25 cellular contexts compared by ENCODE assay signal in genomic region chr4:153402366-153402765, GRCh38. TPM values are rescaled to one million over a fixed set of nuclear protein-coding genes. Genes with fewer than 3 reads are reported as not detected.
A peak's percentile ranks its signal among the peaks of the same experiment; 100 is the strongest.
DNase-seq lines count a peak whose midpoint lies in the region; ATAC-seq and TF ChIP-seq lines count a peak whose summit lies in the region.
"Had no signal": no experiment of that assay in that cellular context is flagged by ENCODE, and none has a peak within 500 bp of the region (broad histone marks: within the 10 kb centered on the region; RNA-seq: fewer than 3 reads in every experiment).

No MANE protein-coding gene starts in this region.

- H3K79me2 ChIP-seq in smooth muscle cell (ENCODE audit: low read depth) = no peaks in the 10 kb centered on the region

- TF ChIP-seq CTCF in astrocyte of the cerebellum (IDR thresholded peaks at IDR 0.05; ENCODE audit: low read depth, low read length, missing control alignments) (no peak), fibroblast of villous mesenchyme (IDR thresholded peaks at IDR 0.05; ENCODE audit: insufficient read depth, low read depth, low read length) (no peak), smooth muscle cell (IDR thresholded peaks at IDR 0.05; ENCODE audit: borderline replicate concordance, insufficient read depth, poor library complexity, severe bottlenecking) (no peak), coronary artery (IDR thresholded peaks at IDR 0.05) (no peak)

- peak overlapping the region; percentile 26 for H3K4me2 ChIP-seq in smooth muscle cell
- H3K4me2 ChIP-seq: BLaER1, KMS-11, PC-9, SK-N-SH had no signal

- no peaks in the 10 kb centered on the region for H3K9me3 ChIP-seq in smooth muscle cell (replicated peaks; ENCODE audit: low read depth)
- H3K9me3 ChIP-seq: HAP-1, SK-N-SH had no signal

- H3F3A ChIP-seq in smooth muscle cell (ENCODE audit: low read depth) = no peaks in the 10 kb centered on the region

- no peak overlapping the region for H2AFZ ChIP-seq in smooth muscle cell (ENCODE audit: low read depth)
- H2AFZ ChIP-seq: PC-9 had no signal

- ATAC-seq in HG03095 (IDR thresholded peaks at IDR 0.05; ENCODE audit: unreplicated experiment) = no peak
- ATAC-seq: GM12878 had no signal

- peak; percentile 62 for DNase-seq in NCI-H1048 (lab: John Stamatoyannopoulos, UW)
- DNase-seq in astrocyte of the cerebellum (ENCODE audit: low read depth) = peak; percentile 23
- DNase-seq in fibroblast of villous mesenchyme (ENCODE audit: low read depth) = peak; percentile 33
- DNase-seq in smooth muscle cell (lab: John Stamatoyannopoulos, UW; ENCODE audit: unreplicated experiment) = no peak
- DNase-seq in activated naive CD4-positive, alpha-beta T cell (lab: John Stamatoyannopoulos, UW) = no peak
- no peak for DNase-seq in SK-N-DZ (ENCODE audit: low spot score)
- no peak for DNase-seq in coronary artery (ENCODE audit: low spot score)
- DNase-seq: CD4-positive, alpha-beta T cell; COR-L47; DMS79; IMR-90; NCI-H1417 treated with DMSO at 0.1 percent for 48 hours; NCI-H187 treated with DMSO at 0.1 percent for 48 hours; NCI-H2107; NCI-H446 treated with DMSO at 0.1 percent for 48 hours; NCI-H748 treated with DMSO at 0.1 percent for 48 hours; PC-9; RPMI8226; SHP77; SK-N-SH had no signal

- peak overlapping the region; percentile 86 for H3K27ac ChIP-seq in smooth muscle cell (ENCODE audit: low read depth)
- no peak overlapping the region for H3K27ac ChIP-seq in coronary artery
- H3K27ac ChIP-seq: BLaER1, KMS-11, PC-9 had no signal

- H4K20me1 ChIP-seq in smooth muscle cell (ENCODE audit: low read depth) = no peaks in the 10 kb centered on the region
- H4K20me1 ChIP-seq: BLaER1 had no signal

- no peaks in the 10 kb centered on the region for H3K4me1 ChIP-seq in smooth muscle cell (ENCODE audit: low read depth)
- H3K4me1 ChIP-seq: BLaER1, HAP-1 had no signal

- no peaks in the 10 kb centered on the region for H3K36me3 ChIP-seq in smooth muscle cell (ENCODE audit: low read depth)

- 33% methylated on average over 2 of the region's 2 CpGs for WGBS in smooth muscle cell (ENCODE audit: low lambda C conversion rate)

- no peak overlapping the region for H3K9ac ChIP-seq in smooth muscle cell (ENCODE audit: low read depth)
- H3K9ac ChIP-seq: BLaER1, KMS-11, SK-N-SH had no signal

- in situ Hi-C loops in astrocyte of the cerebellum (cut with HindIII; ENCODE audit: low sequenced_read_pairs) = no loop called here

- H3K4me3 ChIP-seq in astrocyte of the cerebellum (ENCODE audit: low read depth, low read length) (no peak overlapping the region), fibroblast of villous mesenchyme (ENCODE audit: low read depth, low read length) (no peak overlapping the region), smooth muscle cell (no peak overlapping the region), coronary artery (no peak overlapping the region)
- H3K4me3 ChIP-seq: BLaER1, GM12878, HAP-1, PC-9 had no signal

- H3K27me3 ChIP-seq in smooth muscle cell (ENCODE audit: low read depth) = no peaks in the 10 kb centered on the region
- H3K27me3 ChIP-seq: BLaER1 had no signal

RNA-seq across cellular contexts. Expression of gene MND1, which starts 57.9 kb away (rescaled TPM):
- total RNA-seq in fibroblast of villous mesenchyme = 2.6 and 4.3 TPM in 2 replicates
- 3.0 and 3.1 TPM in 2 replicates for total RNA-seq in smooth muscle cell
- polyA plus RNA-seq in smooth muscle cell = 1.7 and 3.5 TPM in 2 replicates
- polyA plus RNA-seq in SK-N-DZ (2014; cell fraction: cytosol; rRNA removed) = 35.5 and 36.3 TPM in 2 replicates
- polyA plus RNA-seq in SK-N-DZ (2014; cell fraction: nucleus; rRNA removed) = 19.1 and 24.2 TPM in 2 replicates

Comparison
In these comparisons a context has a peak if more than half of its experiments do, and no peak if none do; other contexts are left out.
1. DNase-seq: peak in NCI-H1048 (single experiment), astrocyte of the cerebellum (single experiment) and fibroblast of villous mesenchyme (single experiment); none in smooth muscle cell (single experiment), activated naive CD4-positive, alpha-beta T cell (0 of 4), SK-N-DZ (single experiment) and coronary artery (single experiment).